9 cellular contexts compared by ENCODE assay signal in the genomic region with DNA sequence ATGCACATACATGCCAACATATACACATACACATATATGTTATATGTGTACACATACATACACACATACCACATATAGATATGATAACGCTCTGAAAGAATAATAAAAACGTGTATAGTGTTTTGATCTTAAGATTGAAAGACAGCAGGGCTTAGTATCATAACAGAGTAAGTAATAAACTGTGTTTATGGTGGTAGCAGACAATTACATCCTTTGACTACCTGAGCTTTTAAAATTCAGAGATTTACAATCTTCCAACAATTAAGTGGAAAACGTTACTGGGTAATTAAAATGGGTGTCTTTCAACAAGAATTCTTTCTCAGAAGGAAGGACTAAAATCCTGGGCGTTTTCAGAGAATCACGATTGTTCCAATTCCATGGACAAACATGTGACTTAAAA.
"Had no signal": no experiment of that assay in that cellular context is flagged by ENCODE, and none has a peak within 500 bp of the region (broad histone marks: within the 10 kb centered on the region; RNA-seq: fewer than 3 reads in every experiment).

No MANE protein-coding gene starts in this region.

- H2AFZ ChIP-seq: GM23248, GM23338 had no signal

- H3K4me1 ChIP-seq: HAP-1 had no signal

- H3K27ac Mint-ChIP-seq: GM23338, H9, HFFc6 had no signal

- ATAC-seq: GM23338, HCT116 had no signal

- DNase-seq: GM23248, GOT3, H7, H9, HCEC 1CT, HFFc6 had no signal

- H3K9me3 ChIP-seq: HAP-1 had no signal

- H3K27ac ChIP-seq: GM23248 had no signal

- H3K36me3 ChIP-seq: HAP-1 had no signal

- H3K9me3 Mint-ChIP-seq: GM23338, H9, HFFc6 had no signal

- H3K4me3 Mint-ChIP-seq: GM23338, H9, HFFc6 had no signal

- H3K9ac ChIP-seq: GM23248 had no signal

- H3K4me3 ChIP-seq: GM23248, GM23338, HAP-1 had no signal

- H3K4me2 ChIP-seq: GM23338 had no signal
